1 cellular context compared by ENCODE assay signal in genomic region chr9:113587471-113588031, GRCh38.
TF ChIP-seq lines count a peak whose summit lies in the region.

No MANE protein-coding gene starts in this region.

TF ChIP-seq in HCT116, 20 proteins besides CTCF, POLR2A, EP300 and RAD21 (continued from another document):
- TF ChIP-seq EGR1 (IDR thresholded peaks at IDR 0.05; ENCODE audit: low read depth): no peak
